ENCODE assay signal across 20 cellular contexts in the genomic region with DNA sequence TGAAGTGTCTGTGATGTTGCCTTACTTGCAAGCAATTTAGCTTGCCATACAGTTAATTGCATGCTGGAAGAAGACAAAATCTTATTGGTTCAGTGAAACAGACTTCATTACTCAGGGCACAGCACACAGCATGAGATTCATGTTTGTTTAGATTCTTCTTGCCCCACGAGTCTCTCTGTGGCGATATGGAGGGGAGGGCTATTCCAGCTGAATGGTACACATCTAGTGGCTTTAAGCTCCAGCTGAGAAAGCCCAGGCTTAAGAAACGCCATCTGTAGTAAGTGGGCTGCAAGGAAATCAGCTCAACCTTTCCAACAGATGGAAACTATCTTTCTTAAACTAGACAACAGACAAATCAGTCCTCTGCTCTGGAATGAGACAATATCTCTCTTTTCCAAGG.
"Had no signal": no experiment of that assay in that cellular context is flagged by ENCODE, and none has a peak within 500 bp of the region (broad histone marks: within the 10 kb centered on the region; RNA-seq: fewer than 3 reads in every experiment).

No MANE protein-coding gene starts in this region.

- H3K27ac Mint-ChIP-seq: activated CD4-positive, alpha-beta T cell treated with anti-CD3 and anti-CD28 coated beads for 36 hours; activated CD8-positive, alpha-beta memory T cell treated with anti-CD3 and anti-CD28 coated beads, Interleukin-2, amount 10 ng/mL, durations not matched to agents 7 days and 5 days; activated naive CD8-positive, alpha-beta T cell; immature natural killer cell; naive thymus-derived CD4-positive, alpha-beta T cell; stimulated activated naive B cell treated with anti-CD40 and anti-IgM and Interleukin-4, amounts not matched to agents 10 μg/mL and 1 μg/mL and 100 μg/mL, for 72 hours; T-helper 2 cell treated with Interferon-gamma antibody and Interleukin-4, amounts not matched to agents 5 μg/mL and 100 μg/mL, for 36 hours; WTC11 had no signal

- H3K4me1 Mint-ChIP-seq: activated CD4-positive, alpha-beta T cell treated with anti-CD3 and anti-CD28 coated beads for 36 hours; activated CD8-positive, alpha-beta memory T cell treated with anti-CD3 and anti-CD28 coated beads, Interleukin-2, amount 10 ng/mL, durations not matched to agents 7 days and 5 days; immature natural killer cell; naive thymus-derived CD4-positive, alpha-beta T cell; stimulated activated naive B cell treated with anti-CD40 and anti-IgM and Interleukin-4, amounts not matched to agents 10 μg/mL and 1 μg/mL and 100 μg/mL, for 72 hours; WTC11 had no signal

- H3K9me3 ChIP-seq: mucosa of descending colon, pancreas, sigmoid colon had no signal

- DNase-seq: activated CD4-positive, alpha-beta T cell treated with anti-CD3 and anti-CD28 coated beads for 36 hours; activated CD4-positive, alpha-beta T cell treated with anti-CD3 and anti-CD28 coated beads, Interleukin-2, amount 50 U/mL, for 48 hours; activated CD8-positive, alpha-beta memory T cell treated with anti-CD3 and anti-CD28 coated beads, Interleukin-2, amount 10 ng/mL, durations not matched to agents 7 days and 5 days; amniotic stem cell; brain microvascular endothelial cell; cortex of kidney; immature natural killer cell; kidney glomerular epithelial cell; left ventricle myocardium inferior; mucosa of descending colon; naive thymus-derived CD4-positive, alpha-beta T cell; pancreas; sigmoid colon; spleen; stimulated activated naive B cell treated with anti-CD40 and anti-IgM and Interleukin-4, amounts not matched to agents 10 μg/mL and 1 μg/mL and 100 μg/mL, for 72 hours; upper lobe of right lung had no signal

- H3K4me1 ChIP-seq: left ventricle myocardium inferior, pancreas, sigmoid colon, spleen, upper lobe of right lung had no signal

- H3K4me3 ChIP-seq: left ventricle myocardium inferior, mucosa of descending colon, pancreas, sigmoid colon, spleen, upper lobe of right lung had no signal

- H3K4me3 Mint-ChIP-seq: activated CD4-positive, alpha-beta T cell treated with anti-CD3 and anti-CD28 coated beads for 36 hours; activated CD8-positive, alpha-beta memory T cell treated with anti-CD3 and anti-CD28 coated beads, Interleukin-2, amount 10 ng/mL, durations not matched to agents 7 days and 5 days; activated naive CD8-positive, alpha-beta T cell; immature natural killer cell; naive thymus-derived CD4-positive, alpha-beta T cell; stimulated activated naive B cell treated with anti-CD40 and anti-IgM and Interleukin-4, amounts not matched to agents 10 μg/mL and 1 μg/mL and 100 μg/mL, for 72 hours; T-helper 2 cell treated with Interferon-gamma antibody and Interleukin-4, amounts not matched to agents 5 μg/mL and 100 μg/mL, for 36 hours; WTC11 had no signal

- H3K27me3 ChIP-seq: brain microvascular endothelial cell, pancreas, sigmoid colon, spleen, upper lobe of right lung had no signal

- FAIRE-seq: pancreas, TTC549 had no signal

- H3K36me3 Mint-ChIP-seq: activated CD8-positive, alpha-beta memory T cell treated with anti-CD3 and anti-CD28 coated beads, Interleukin-2, amount 10 ng/mL, durations not matched to agents 7 days and 5 days; activated naive CD8-positive, alpha-beta T cell; immature natural killer cell; naive thymus-derived CD4-positive, alpha-beta T cell; stimulated activated naive B cell treated with anti-CD40 and anti-IgM and Interleukin-4, amounts not matched to agents 10 μg/mL and 1 μg/mL and 100 μg/mL, for 72 hours had no signal

- H3K36me3 ChIP-seq: brain microvascular endothelial cell, left ventricle myocardium inferior, pancreas, sigmoid colon, spleen, upper lobe of right lung had no signal

- ATAC-seq: activated CD4-positive, alpha-beta T cell treated with anti-CD3 and anti-CD28 coated beads for 36 hours; activated CD8-positive, alpha-beta memory T cell treated with anti-CD3 and anti-CD28 coated beads, Interleukin-2, amount 10 ng/mL, durations not matched to agents 7 days and 5 days; mucosa of descending colon; naive thymus-derived CD4-positive, alpha-beta T cell; pancreas; stimulated activated naive B cell treated with anti-CD40 and anti-IgM and Interleukin-4, amounts not matched to agents 10 μg/mL and 1 μg/mL and 100 μg/mL, for 72 hours; upper lobe of right lung; WTC11 had no signal

- H3K27ac ChIP-seq: brain microvascular endothelial cell, left ventricle myocardium inferior, pancreas, sigmoid colon, spleen, upper lobe of right lung had no signal

- H3K27me3 Mint-ChIP-seq: activated CD4-positive, alpha-beta T cell treated with anti-CD3 and anti-CD28 coated beads for 36 hours; activated CD8-positive, alpha-beta memory T cell treated with anti-CD3 and anti-CD28 coated beads, Interleukin-2, amount 10 ng/mL, durations not matched to agents 7 days and 5 days; activated naive CD8-positive, alpha-beta T cell; naive thymus-derived CD4-positive, alpha-beta T cell; stimulated activated naive B cell treated with anti-CD40 and anti-IgM and Interleukin-4, amounts not matched to agents 10 μg/mL and 1 μg/mL and 100 μg/mL, for 72 hours had no signal
